9 cellular contexts compared by ENCODE assay signal in genomic region chr4:113684534-113685091, GRCh38.
DNase-seq lines count a peak whose midpoint lies in the region; ATAC-seq and TF ChIP-seq lines count a peak whose summit lies in the region.
"Had no signal": no experiment of that assay in that cellular context is flagged by ENCODE, and none has a peak within 500 bp of the region (broad histone marks: within the 10 kb centered on the region; RNA-seq: fewer than 3 reads in every experiment).

No MANE protein-coding gene starts in this region.

- H3K4me2 ChIP-seq in mesendoderm (ENCODE audit: low read length) = no peak overlapping the region

- no peak overlapping the region for H3K23ac ChIP-seq in mesendoderm (ENCODE audit: low read length)

- no peaks in the 10 kb centered on the region for H3K79me2 ChIP-seq in mesendoderm (ENCODE audit: control insufficient read depth, insufficient read depth, low read length)

- no peak overlapping the region for H2BK15ac ChIP-seq in mesendoderm (replicated peaks; ENCODE audit: low read depth)

- WGBS in mesendoderm (ENCODE audit: extremely low coverage, insufficient coverage, low lambda C conversion rate) = no CpG with 5 or more reads among the region's 2 CpGs

- H2BK5ac ChIP-seq in mesendoderm (ENCODE audit: low read length) = no peak overlapping the region

- no peak overlapping the region for H3K4ac ChIP-seq in mesendoderm (ENCODE audit: low read depth, low read length)

- H3K4me1 ChIP-seq in colonic mucosa (peaks cover 5% of the 10 kb centered on the region), mesendoderm (ENCODE audit: control insufficient read depth, low read depth, low read length) (no peaks in the 10 kb centered on the region)

- peak; percentile 33 for DNase-seq in NCI-H82 (lab: John Stamatoyannopoulos, UW)
- no peak for DNase-seq in NCI-H82 treated with DMSO at 0.1 percent for 48 hours (lab: John Stamatoyannopoulos, UW; ENCODE audit: unreplicated experiment)
- peak; percentile 62 for DNase-seq in RPMI7951 (ENCODE audit: low read depth)
- DNase-seq in colonic mucosa = peak; percentile 55
- DNase-seq in mesendoderm = peak; percentile 67
- DNase-seq in DMS114 treated with DMSO at 0.1 percent for 48 hours (lab: John Stamatoyannopoulos, UW; ENCODE audit: unreplicated experiment) = no peak
- DNase-seq: DND-41 had no signal

- ATAC-seq in GM19328 (IDR thresholded peaks at IDR 0.05; ENCODE audit: unreplicated experiment) = no peak
- ATAC-seq in HG03095 (IDR thresholded peaks at IDR 0.05; ENCODE audit: unreplicated experiment) = no peak

- TF ChIP-seq CTCF in colonic mucosa (IDR thresholded peaks at IDR 0.05) = no peak

- H3K18ac ChIP-seq in mesendoderm (ENCODE audit: low read length) = no peak overlapping the region

- no peak overlapping the region for H3K56ac ChIP-seq in mesendoderm (ENCODE audit: low read length)

- H3K27ac ChIP-seq in colonic mucosa (peak overlapping the region; percentile 28), mesendoderm (ENCODE audit: low read depth, low read length) (no peak overlapping the region)

- H3K79me1 ChIP-seq in mesendoderm (ENCODE audit: low read length) = no peaks in the 10 kb centered on the region

- no peaks in the 10 kb centered on the region for H3K9me3 ChIP-seq in colonic mucosa

- peak overlapping the region; percentile 79 for H4K8ac ChIP-seq in mesendoderm (ENCODE audit: low read depth, low read length)

- no peak overlapping the region for H2AK5ac ChIP-seq in mesendoderm (ENCODE audit: low read length)

- H3K9ac ChIP-seq in colonic mucosa (ENCODE audit: low read depth in 2 of 2, low read length in 2 of 2) (no peak overlapping the region), mesendoderm (ENCODE audit: low read length) (no peak overlapping the region)

- intact Hi-C loops in colonic mucosa (cut with DNase I) = no loop called here

- H3K4me3 ChIP-seq in colonic mucosa (no peak overlapping the region), mesendoderm (ENCODE audit: low read length) (no peak overlapping the region)

- H3K27me3 ChIP-seq in colonic mucosa (no peaks in the 10 kb centered on the region), mesendoderm (ENCODE audit: insufficient read depth, low read length, poor library complexity) (no peaks in the 10 kb centered on the region)

- no peak overlapping the region for H4K5ac ChIP-seq in mesendoderm (ENCODE audit: low read length)

- H3K36me3 ChIP-seq in colonic mucosa (no peaks in the 10 kb centered on the region), mesendoderm (ENCODE audit: control insufficient read depth, insufficient read depth, low read length) (no peaks in the 10 kb centered on the region)

- H2BK120ac ChIP-seq in mesendoderm (ENCODE audit: low read depth, low read length) = no peak overlapping the region

Comparison
In these comparisons a context has a peak if more than half of its experiments do, and no peak if none do; other contexts are left out.
1. DNase-seq: peak in NCI-H82 (single experiment), RPMI7951 (single experiment), colonic mucosa (single experiment) and mesendoderm (single experiment); none in NCI-H82 treated with DMSO at 0.1 percent for 48 hours (single experiment) and DMS114 treated with DMSO at 0.1 percent for 48 hours (single experiment).